31 cellular contexts compared by ENCODE assay signal in the genomic region with DNA sequence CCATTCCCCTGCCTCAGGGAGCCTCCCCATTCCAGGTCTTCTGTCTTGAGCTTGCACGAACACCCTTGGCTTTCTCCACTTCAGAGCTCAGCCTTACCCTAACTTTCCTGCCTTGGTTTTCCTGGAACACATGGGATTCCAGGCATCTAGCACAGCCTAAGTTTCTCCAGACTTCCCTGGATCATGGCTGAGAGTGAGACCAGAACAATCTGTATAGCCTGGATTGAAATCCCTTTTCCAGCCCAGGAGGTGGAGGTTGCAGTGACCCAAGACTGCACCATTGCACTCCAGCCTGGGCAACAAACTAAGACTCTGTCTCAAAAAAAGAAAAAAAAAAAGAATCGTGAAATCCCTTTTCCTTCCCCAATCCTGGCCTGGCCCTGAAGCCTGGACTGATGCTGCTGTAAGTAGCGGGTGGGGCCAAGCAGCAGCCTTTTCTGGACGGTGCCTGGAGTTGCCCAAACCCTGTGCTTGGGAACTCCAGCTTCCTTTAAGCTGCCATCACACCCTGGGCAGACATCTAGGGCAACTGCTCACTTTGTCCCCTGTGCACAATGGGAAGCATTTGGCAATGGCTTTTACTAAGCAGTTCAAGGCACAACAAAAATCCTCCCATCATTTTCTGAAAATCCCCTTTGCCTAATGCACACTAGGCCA. TPM values are rescaled to one million over a fixed set of nuclear protein-coding genes. Genes with fewer than 3 reads are reported as not detected.
DNase-seq lines count a peak whose midpoint lies in the region; ATAC-seq and TF ChIP-seq lines count a peak whose summit lies in the region.
"Had no signal": no experiment of that assay in that cellular context is flagged by ENCODE, and none has a peak within 500 bp of the region (broad histone marks: within the 10 kb centered on the region; RNA-seq: fewer than 3 reads in every experiment).

No MANE protein-coding gene starts in this region.

- no peak overlapping the region for H3K4me2 ChIP-seq in osteoblast (ENCODE audit: insufficient read depth, low read length)
- H3K4me2 ChIP-seq: KMS-11 had no signal

- no peaks in the 10 kb centered on the region for H3K9me3 Mint-ChIP-seq in effector memory CD8-positive, alpha-beta T cell
- H3K9me3 Mint-ChIP-seq: activated naive CD8-positive, alpha-beta T cell treated with anti-CD3 and anti-CD28 coated beads for 36 hours; activated T-helper 17 cell treated with anti-CD3 and anti-CD28 coated beads, Interleukin-2, amount 50 U/mL, for 72 hours; neural crest cell; stimulated activated effector memory CD8-positive, alpha-beta T cell treated with anti-CD3 and anti-CD28 coated beads, Interleukin-12 subunit alpha, Interleukin-12 subunit beta, amount 100 ng/mL, for 72 hours had no signal

- peak overlapping the region; percentile 17 for H3K9ac ChIP-seq in adipocyte (ENCODE audit: low read length)
- H3K9ac ChIP-seq: KMS-11 had no signal

- no peak for TF ChIP-seq CTCF in osteoblast (IDR thresholded peaks at IDR 0.05; ENCODE audit: extremely low read depth, low read depth, low read length)

- H3K4me3 ChIP-seq in H7 (ENCODE audit: insufficient read depth, low read depth, low read length): no peak overlapping the region
- H3K4me3 ChIP-seq in adipocyte (ENCODE audit: low read length): no peak overlapping the region
- H3K4me3 ChIP-seq in osteoblast (ENCODE audit: insufficient read depth, low read length): no peak overlapping the region
- H3K4me3 ChIP-seq: MG63, tibial nerve had no signal

- H3K27me3 Mint-ChIP-seq in effector memory CD8-positive, alpha-beta T cell: no peaks in the 10 kb centered on the region
- H3K27me3 Mint-ChIP-seq: activated naive CD8-positive, alpha-beta T cell treated with anti-CD3 and anti-CD28 coated beads for 36 hours; activated T-helper 17 cell treated with anti-CD3 and anti-CD28 coated beads, Interleukin-2, amount 50 U/mL, for 72 hours; progenitor cell of endocrine pancreas had no signal

- no peak overlapping the region for H3K27ac ChIP-seq in osteoblast (ENCODE audit: low read depth, low read length)
- H3K27ac ChIP-seq: KMS-11 had no signal

- no peak overlapping the region for H3K4me3 Mint-ChIP-seq in effector memory CD8-positive, alpha-beta T cell
- H3K4me3 Mint-ChIP-seq: activated CD8-positive, alpha-beta T cell treated with anti-CD3 and anti-CD28 coated beads, Interleukin-2, amount 10 ng/mL, durations not matched to agents 7 days and 5 days; activated naive CD8-positive, alpha-beta T cell treated with anti-CD3 and anti-CD28 coated beads for 36 hours; neural crest cell had no signal

- H3K9me3 ChIP-seq in adipocyte (ENCODE audit: control insufficient read depth, low read length) (no peaks in the 10 kb centered on the region), osteoblast (ENCODE audit: low read depth, low read length) (no peaks in the 10 kb centered on the region)
- H3K9me3 ChIP-seq: MG63, tibial nerve had no signal

- H3K36me3 ChIP-seq in H7 (replicated peaks; ENCODE audit: control insufficient read depth, insufficient read depth, low read length) (no peaks in the 10 kb centered on the region), adipocyte (ENCODE audit: control insufficient read depth, insufficient read depth, low read length, severe bottlenecking) (no peaks in the 10 kb centered on the region), osteoblast (ENCODE audit: insufficient read depth, low read length) (no peaks in the 10 kb centered on the region)
- H3K36me3 ChIP-seq: MG63, tibial nerve had no signal

- H3K4me1 ChIP-seq in adipocyte (ENCODE audit: control insufficient read depth, insufficient read depth, low read length) (peaks cover 49% of the 10 kb centered on the region), osteoblast (ENCODE audit: insufficient read depth, low read length) (peaks cover 28% of the 10 kb centered on the region)

- H3K27me3 ChIP-seq in H7 (ENCODE audit: control insufficient read depth, insufficient read depth, low read length) (no peaks in the 10 kb centered on the region), adipocyte (replicated peaks; ENCODE audit: control insufficient read depth, insufficient read depth, low read length) (no peaks in the 10 kb centered on the region), osteoblast (ENCODE audit: insufficient read depth, low read length) (no peaks in the 10 kb centered on the region)
- H3K27me3 ChIP-seq: MG63, tibial nerve had no signal

- peak; percentile 20 for DNase-seq in CD1c-positive myeloid dendritic cell (ENCODE audit: extremely low spot score)
- peak; percentile 27 for DNase-seq in H7
- peak; percentile 40 for DNase-seq in adipocyte (ENCODE audit: low read depth)
- DNase-seq in osteoblast (ENCODE audit: insufficient read length, low spot score, missing footprints): peak; percentile 87
- DNase-seq in effector CD4-positive, alpha-beta T cell: no peak
- no peak for DNase-seq in effector memory CD8-positive, alpha-beta T cell
- DNase-seq in posterior cingulate gyrus: no peak
- DNase-seq: activated CD4-positive, alpha-beta T cell treated with anti-CD3 and anti-CD28 coated beads for 4 hours; activated CD8-positive, alpha-beta T cell treated with anti-CD3 and anti-CD28 coated beads, Interleukin-2, amount 10 ng/mL, durations not matched to agents 7 days and 5 days; activated naive CD8-positive, alpha-beta T cell treated with anti-CD3 and anti-CD28 coated beads for 36 hours; aorta; DMS79 treated with DMSO at 0.1 percent for 48 hours; GDM1; hypothalamus; left cardiac atrium; mammary epithelial cell; MG63; NCI-H1105 treated with DMSO at 0.1 percent for 48 hours; NCI-H1930; NCI-H2171 treated with DMSO at 0.1 percent for 48 hours; NK-92 treated with Interleukin-12 subunit alpha and Interleukin-12 subunit beta, amount 100 ng/mL, for 24 hours; PC-3; Right ventricle myocardium superior; T-helper 2 cell had no signal

- no peaks in the 10 kb centered on the region for H3K36me3 Mint-ChIP-seq in effector memory CD8-positive, alpha-beta T cell (ENCODE audit: insufficient read depth)
- H3K36me3 Mint-ChIP-seq: activated naive CD8-positive, alpha-beta T cell treated with anti-CD3 and anti-CD28 coated beads for 36 hours; stimulated activated effector memory CD8-positive, alpha-beta T cell treated with anti-CD3 and anti-CD28 coated beads, Interleukin-12 subunit alpha, Interleukin-12 subunit beta, amount 100 ng/mL, for 72 hours had no signal

- ATAC-seq in effector memory CD8-positive, alpha-beta T cell (replicated peaks): no peak
- ATAC-seq: activated CD8-positive, alpha-beta T cell treated with anti-CD3 and anti-CD28 coated beads, Interleukin-2, amount 10 ng/mL, durations not matched to agents 7 days and 5 days; activated T-helper 17 cell treated with anti-CD3 and anti-CD28 coated beads, Interleukin-2, amount 50 U/mL, for 72 hours; left cardiac atrium; PC-3; SK-N-SH treated with all-trans-retinoic acid at 6 μM for 48 hours; stimulated activated effector memory CD8-positive, alpha-beta T cell treated with anti-CD3 and anti-CD28 coated beads, Interleukin-12 subunit alpha, Interleukin-12 subunit beta, amount 100 ng/mL, for 72 hours had no signal

- peak overlapping the region in 1 of 2 donors; percentile 20 for H3K27ac Mint-ChIP-seq in effector memory CD8-positive, alpha-beta T cell
- H3K27ac Mint-ChIP-seq: activated CD8-positive, alpha-beta T cell treated with anti-CD3 and anti-CD28 coated beads, Interleukin-2, amount 10 ng/mL, durations not matched to agents 7 days and 5 days; activated naive CD8-positive, alpha-beta T cell treated with anti-CD3 and anti-CD28 coated beads for 36 hours; activated T-helper 17 cell treated with anti-CD3 and anti-CD28 coated beads, Interleukin-2, amount 50 U/mL, for 72 hours; progenitor cell of endocrine pancreas had no signal

- H4K20me1 ChIP-seq in osteoblast (ENCODE audit: insufficient read depth, low read length): no peaks in the 10 kb centered on the region

- peak overlapping the region; percentile 1 for H2AFZ ChIP-seq in osteoblast (ENCODE audit: low read length)

- H3K4me1 Mint-ChIP-seq in effector memory CD8-positive, alpha-beta T cell (ENCODE audit: low read depth in 2 of 2): peaks cover 5 to 6% of the 10 kb centered on the region in 2 donors
- H3K4me1 Mint-ChIP-seq: activated T-helper 17 cell treated with anti-CD3 and anti-CD28 coated beads, Interleukin-2, amount 50 U/mL, for 72 hours had no signal

- intact Hi-C loops in posterior cingulate gyrus (cut with DNase I): no loop called here

- H3K79me2 ChIP-seq in osteoblast (ENCODE audit: insufficient read depth, low read length): no peaks in the 10 kb centered on the region

RNA-seq across cellular contexts. Expression of gene SLC16A5, which starts 12.0 kb away (rescaled TPM):
- 28.2 and 38.8 TPM in 2 replicates for total RNA-seq in H7 (2014; rRNA removed; shearing (Covaris generic))
- 16.3 and 19.2 TPM in 2 replicates for total RNA-seq in osteoblast

RNA-seq across cellular contexts. Expression of gene KCTD2, which starts 28.7 kb away (rescaled TPM):
- total RNA-seq in H7 (2014; rRNA removed; shearing (Covaris generic)): 34.9 and 41.0 TPM in 2 replicates
- total RNA-seq in osteoblast: 19.7 and 20.3 TPM in 2 replicates

RNA-seq across cellular contexts. Expression of gene ATP5PD, which starts 29.0 kb away (rescaled TPM):
- 399 and 432 TPM in 2 replicates for total RNA-seq in H7 (2014; rRNA removed; shearing (Covaris generic))
- 240 and 278 TPM in 2 replicates for total RNA-seq in osteoblast

RNA-seq across cellular contexts. Expression of gene ARMC7, which starts 34.0 kb away (rescaled TPM):
- 6.2 and 9.5 TPM in 2 replicates for total RNA-seq in H7 (2014; rRNA removed; shearing (Covaris generic))
- 3.2 and 3.3 TPM in 2 replicates for total RNA-seq in osteoblast

RNA-seq across cellular contexts. Expression of gene NT5C, which starts 55.8 kb away (rescaled TPM):
- 106 and 118 TPM in 2 replicates for total RNA-seq in H7 (2014; rRNA removed; shearing (Covaris generic))
- 48.1 and 53.9 TPM in 2 replicates for total RNA-seq in osteoblast

Comparison
In these comparisons a context has a peak if more than half of its experiments do, and no peak if none do; other contexts are left out.
1. DNase-seq: peak in CD1c-positive myeloid dendritic cell (single experiment), H7 (single experiment), adipocyte (single experiment) and osteoblast (single experiment); none in effector CD4-positive, alpha-beta T cell (single experiment), effector memory CD8-positive, alpha-beta T cell (0 of 3) and posterior cingulate gyrus (0 of 10).